24 cellular contexts compared by ENCODE assay signal in the genomic region with DNA sequence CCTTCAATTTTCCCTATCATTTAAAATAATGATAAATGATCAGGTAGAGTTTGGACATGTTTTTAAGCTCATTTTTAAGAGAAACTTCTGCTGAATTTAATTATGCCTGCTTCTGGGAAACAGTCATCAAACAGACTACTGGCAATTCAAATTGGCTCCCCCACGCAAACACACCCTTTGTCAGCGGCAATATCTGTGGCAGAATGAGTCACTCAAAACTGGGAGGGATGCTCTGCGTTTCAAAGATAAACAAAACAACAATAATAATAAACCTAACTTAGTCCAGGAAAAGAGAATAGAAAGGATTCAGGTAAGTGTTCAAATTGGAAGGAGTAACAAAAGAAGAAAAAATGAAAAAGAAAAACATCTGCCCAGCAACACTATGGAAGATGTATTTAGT.
"Had no signal": no experiment of that assay in that cellular context is flagged by ENCODE, and none has a peak within 500 bp of the region (broad histone marks: within the 10 kb centered on the region; RNA-seq: fewer than 3 reads in every experiment).

No MANE protein-coding gene starts in this region.

- DNase-seq: activated CD4-positive, alpha-beta memory T cell treated with anti-CD3 and anti-CD28 coated beads for 36 hours; activated CD4-positive, alpha-beta T cell treated with anti-CD3 and anti-CD28 coated beads for 48 hours; activated CD4-positive, CD25-positive, alpha-beta regulatory T cell treated with anti-CD3 and anti-CD28 coated beads, Interleukin-2, amount 50 U/mL, for 72 hours; activated CD8-positive, alpha-beta memory T cell treated with anti-CD3 and anti-CD28 coated beads for 24 hours; activated gamma-delta T cell; activated naive CD4-positive, alpha-beta T cell treated with anti-CD3 and anti-CD28 coated beads for 36 hours; activated T-cell treated with anti-CD3 and anti-CD28 coated beads, Interleukin-2, amount 50 U/mL, for 4 hours; KBM-7; MV-4-11; NCI-H1092 treated with DMSO at 0.1 percent for 48 hours; NCI-H146; NCI-H187 treated with DMSO at 0.1 percent for 48 hours; NCI-H2081 treated with DMSO at 0.1 percent for 48 hours; NCI-H2171 treated with DMSO at 0.1 percent for 48 hours; NCI-H226; NCI-H526 treated with DMSO at 0.1 percent for 48 hours; PC-9; SHP77 treated with DMSO at 0.1 percent for 48 hours; T-helper 17 cell; T-helper 9 cell had no signal

- H3K9me3 Mint-ChIP-seq: activated CD4-positive, alpha-beta memory T cell treated with anti-CD3 and anti-CD28 coated beads for 36 hours; activated naive CD4-positive, alpha-beta T cell treated with anti-CD3 and anti-CD28 coated beads for 36 hours; activated T-cell treated with anti-CD3 and anti-CD28 coated beads, Interleukin-2, amount 50 U/mL, for 4 hours had no signal

- H3K4me3 ChIP-seq: cardiac muscle cell, PC-9 had no signal

- H3K4me2 ChIP-seq: PC-9 had no signal

- H2AFZ ChIP-seq: PC-9 had no signal

- H3K27ac ChIP-seq: cardiac muscle cell, PC-9 had no signal

- H3K36me3 ChIP-seq: cardiac muscle cell had no signal

- H3K27me3 ChIP-seq: cardiac muscle cell had no signal

- H3K36me3 Mint-ChIP-seq: activated CD4-positive, alpha-beta memory T cell treated with anti-CD3 and anti-CD28 coated beads for 36 hours; activated naive CD8-positive, alpha-beta T cell; brain; WTC11 had no signal

- H3K4me3 Mint-ChIP-seq: activated CD4-positive, alpha-beta memory T cell treated with anti-CD3 and anti-CD28 coated beads for 36 hours; activated naive CD4-positive, alpha-beta T cell treated with anti-CD3 and anti-CD28 coated beads for 36 hours; activated naive CD8-positive, alpha-beta T cell; activated T-cell treated with anti-CD3 and anti-CD28 coated beads, Interleukin-2, amount 50 U/mL, for 4 hours; brain; T-helper 17 cell; WTC11 had no signal

- H3K27ac Mint-ChIP-seq: activated CD4-positive, alpha-beta memory T cell treated with anti-CD3 and anti-CD28 coated beads for 36 hours; activated naive CD4-positive, alpha-beta T cell treated with anti-CD3 and anti-CD28 coated beads for 36 hours; activated naive CD8-positive, alpha-beta T cell; T-helper 17 cell; WTC11 had no signal

- H3K4me1 Mint-ChIP-seq: T-helper 17 cell had no signal
